ENCODE assay signal across 1 cellular context in the genomic region with DNA sequence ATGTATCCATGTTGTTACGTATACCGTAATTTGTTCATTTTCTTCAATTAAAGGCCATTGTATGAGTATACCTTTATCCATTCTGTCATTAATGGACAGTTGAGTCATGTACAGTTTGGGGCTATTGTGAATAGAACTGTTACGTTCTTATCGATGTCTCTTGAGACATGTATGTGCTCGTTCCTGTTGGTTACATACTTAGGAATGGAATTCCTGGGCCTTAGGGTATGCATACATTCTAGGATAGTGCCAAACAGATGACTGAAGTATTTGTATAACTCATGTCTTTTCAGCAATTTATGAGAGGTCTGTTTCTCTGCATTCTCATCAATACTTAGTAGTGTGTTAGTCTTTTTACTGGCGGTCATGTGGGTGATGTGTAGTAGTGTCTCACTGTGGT.
TF ChIP-seq lines count a peak whose summit lies in the region.

No MANE protein-coding gene starts in this region.

TF ChIP-seq in WTC11, 78 proteins besides CTCF, POLR2A, EP300 and RAD21 (continued from another document):
- TF ChIP-seq IRF2 (CRISPR knock-in tag; IDR thresholded peaks at IDR 0.05; ENCODE audit: borderline replicate concordance, low read depth) (no peak), PRRX2 (CRISPR knock-in tag; IDR thresholded peaks at IDR 0.05) (no peak), ELF4 (CRISPR knock-in tag; IDR thresholded peaks at IDR 0.05; ENCODE audit: low read depth) (no peak), PREB (CRISPR knock-in tag; IDR thresholded peaks at IDR 0.05; ENCODE audit: borderline replicate concordance) (no peak), NR3C1 (CRISPR knock-in tag; conservative IDR thresholded peaks at IDR 0.05; ENCODE audit: low read depth) (no peak)
